Comparison of ENCODE assay signal across 10 cellular contexts in genomic region chr9:87592554-87593394, GRCh38.
DNase-seq lines count a peak whose midpoint lies in the region; ATAC-seq and TF ChIP-seq lines count a peak whose summit lies in the region.
"Had no signal": no experiment of that assay in that cellular context is flagged by ENCODE, and none has a peak within 500 bp of the region (broad histone marks: within the 10 kb centered on the region; RNA-seq: fewer than 3 reads in every experiment).

No MANE protein-coding gene starts in this region.

- H3K9me3 ChIP-seq in endodermal cell (ENCODE audit: control insufficient read depth, low read length) (no peaks in the 10 kb centered on the region), muscle layer of duodenum (ENCODE audit: control insufficient read depth in 1 of 2, low read length in 2 of 2) (no peaks in the 10 kb centered on the region)

- no peak overlapping the region for H3K9ac ChIP-seq in endodermal cell (ENCODE audit: extremely low read depth, low read length, poor library complexity, severe bottlenecking)

- H3K36me3 ChIP-seq in endodermal cell (ENCODE audit: control insufficient read depth, insufficient read depth, low read length) (no peaks in the 10 kb centered on the region), muscle layer of duodenum (ENCODE audit: control insufficient read depth in 1 of 2, insufficient read depth in 2 of 2, low read length in 2 of 2) (no peaks in the 10 kb centered on the region)

- ATAC-seq in Right ventricle myocardium inferior (peak; percentile 77), HG03460 (IDR thresholded peaks at IDR 0.05; ENCODE audit: unreplicated experiment) (no peak)
- ATAC-seq in activated naive CD4-positive, alpha-beta T cell treated with anti-CD3 and anti-CD28 coated beads, Interleukin-2, amount 50 U/mL, for 72 hours, result no peak

- H3K4me1 ChIP-seq in endodermal cell (ENCODE audit: control insufficient read depth, insufficient read depth, low read length) (peaks cover 24% of the 10 kb centered on the region), muscle layer of duodenum (ENCODE audit: control insufficient read depth in 1 of 2, insufficient read depth in 2 of 2, low read length in 2 of 2) (peaks cover 19 to 57% of the 10 kb centered on the region in 2 donors)

- intact Hi-C loops in Right ventricle myocardium inferior (cut with DNase I) (no loop called here), cardiac septum (cut with DNase I) (no loop called here)

- peak; percentile 68 for DNase-seq in Right ventricle myocardium inferior (ENCODE audit: missing footprints)
- no peak for DNase-seq in cardiac septum (ENCODE audit: low spot score)
- DNase-seq in endodermal cell, result no peak
- no peak for DNase-seq in activated naive CD4-positive, alpha-beta T cell treated with anti-CD3 and anti-CD28 coated beads, Interleukin-2, amount 50 U/mL, for 72 hours (ENCODE audit: low spot score in 2 of 2)
- no peak for DNase-seq in 8988T
- no peak for DNase-seq in amniotic stem cell (lab: John Stamatoyannopoulos, UW)
- DNase-seq: NCI-H446 had no signal

- no peak for TF ChIP-seq CTCF in endodermal cell (conservative IDR thresholded peaks at IDR 0.05)

- no peaks in the 10 kb centered on the region for H3K27me3 Mint-ChIP-seq in endodermal cell (ENCODE audit: insufficient read depth)
- H3K27me3 Mint-ChIP-seq: activated naive CD8-positive, alpha-beta T cell had no signal

- H3K4me3 ChIP-seq in endodermal cell (ENCODE audit: low read length) (no peak overlapping the region), muscle layer of duodenum (ENCODE audit: low read depth in 1 of 2, low read length in 2 of 2) (peak overlapping the region; percentile 31 to 32)

- peak overlapping the region; percentile 80 for H3K27ac Mint-ChIP-seq in endodermal cell
- no peak overlapping the region for H3K27ac Mint-ChIP-seq in activated naive CD4-positive, alpha-beta T cell treated with anti-CD3 and anti-CD28 coated beads, Interleukin-2, amount 50 U/mL, for 72 hours
- H3K27ac Mint-ChIP-seq: activated naive CD8-positive, alpha-beta T cell had no signal

- peaks cover 45% of the 10 kb centered on the region for H3K4me1 Mint-ChIP-seq in endodermal cell

- H3K36me3 Mint-ChIP-seq in endodermal cell (ENCODE audit: low read depth), result peaks cover 6% of the 10 kb centered on the region
- no peaks in the 10 kb centered on the region for H3K36me3 Mint-ChIP-seq in activated naive CD4-positive, alpha-beta T cell treated with anti-CD3 and anti-CD28 coated beads, Interleukin-2, amount 50 U/mL, for 72 hours
- H3K36me3 Mint-ChIP-seq: activated naive CD8-positive, alpha-beta T cell had no signal

- H3K4me3 Mint-ChIP-seq in endodermal cell, result no peak overlapping the region
- H3K4me3 Mint-ChIP-seq: activated naive CD8-positive, alpha-beta T cell had no signal

- no peaks in the 10 kb centered on the region for H3K27me3 ChIP-seq in endodermal cell (ENCODE audit: control insufficient read depth, insufficient read depth, low read length, poor library complexity, severe bottlenecking)
- H3K27me3 ChIP-seq in muscle layer of duodenum (ENCODE audit: low read depth, low read length), result no peaks in the 10 kb centered on the region

- no peaks in the 10 kb centered on the region for H3K9me3 Mint-ChIP-seq in endodermal cell
- H3K9me3 Mint-ChIP-seq in activated naive CD4-positive, alpha-beta T cell treated with anti-CD3 and anti-CD28 coated beads, Interleukin-2, amount 50 U/mL, for 72 hours, result no peaks in the 10 kb centered on the region

- H3K27ac ChIP-seq in endodermal cell (ENCODE audit: low read depth, low read length) (no peak overlapping the region), muscle layer of duodenum (ENCODE audit: low read length) (peak overlapping the region; percentile 66)

- 89 to 98% methylated on average over 8 to 15 of the region's 15 CpGs for WGBS in endodermal cell (ENCODE audit: insufficient coverage in 1 of 2, insufficient read length in 1 of 2), 2 experiments
